In genomic region chr11:126498281-126498680, GRCh38 we compare ENCODE assay signal across 30 cellular contexts.
"Had no signal": no experiment of that assay in that cellular context is flagged by ENCODE, and none has a peak within 500 bp of the region (broad histone marks: within the 10 kb centered on the region; RNA-seq: fewer than 3 reads in every experiment).

No MANE protein-coding gene starts in this region.

- H3K4me3 ChIP-seq: coronary artery, dorsolateral prefrontal cortex, esophagus squamous epithelium had no signal

- DNase-seq: activated B cell treated with CpG ODN at 0.5 μM for 24 hours; activated CD4-positive, alpha-beta T cell treated with anti-CD3 and anti-CD28 coated beads for 48 hours; activated CD4-positive, alpha-beta T cell treated with anti-CD3 and anti-CD28 coated beads, Interleukin-2, amount 50 U/mL, for 1 hour; activated CD4-positive, alpha-beta T cell treated with anti-CD3 and anti-CD28 coated beads, Interleukin-2, amount 50 U/mL, for 48 hours; activated CD8-positive, alpha-beta memory T cell treated with anti-CD3 and anti-CD28 coated beads for 24 hours; activated CD8-positive, alpha-beta T cell treated with anti-CD3 and anti-CD28 coated beads for 36 hours; activated naive CD4-positive, alpha-beta T cell treated with anti-CD3 and anti-CD28 coated beads for 36 hours; activated T-cell treated with anti-CD3 and anti-CD28 coated beads, Interleukin-2, amount 50 U/mL, for 1 hour; activated T-cell treated with anti-CD3 and anti-CD28 coated beads, Interleukin-2, amount 50 U/mL, for 48 hours; amniotic stem cell; anterior cingulate cortex; brain microvascular endothelial cell; effector memory CD4-positive, alpha-beta T cell; esophagus squamous epithelium; foreskin melanocyte; T-helper 1 cell; T-helper 17 cell; T1000; WERI-Rb-1 had no signal

- FAIRE-seq: astrocyte, endothelial cell of umbilical vein had no signal

- H3K4me3 Mint-ChIP-seq: activated B cell treated with CpG ODN at 0.5 μM for 24 hours; activated CD8-positive, alpha-beta T cell treated with anti-CD3 and anti-CD28 coated beads for 36 hours; activated naive CD4-positive, alpha-beta T cell treated with anti-CD3 and anti-CD28 coated beads for 36 hours; activated naive CD8-positive, alpha-beta T cell; activated T-helper 1 cell treated with anti-CD3 and anti-CD28 coated beads, Interleukin-12 subunit alpha, Interleukin-12 subunit beta, Interleukin-2, Interleukin-4 antibody, amounts not matched to agents 30 ng/mL and 10 ng/mL and 1 ng/mL, durations not matched to agents 14 hours and 24 hours and 36 hours; central memory CD8-positive, alpha-beta T cell; dendritic cell treated with granulocyte-macrophage colony-stimulating factor and Interleukin-4, amounts not matched to agents 40 ng/mL and 50 ng/mL, for 4 days; T-helper 17 cell; T-helper 2 cell treated with Interferon-gamma antibody and Interleukin-4, amounts not matched to agents 5 μg/mL and 100 μg/mL, for 36 hours had no signal

- H3K4me1 Mint-ChIP-seq: activated B cell treated with CpG ODN at 0.5 μM for 24 hours; central memory CD8-positive, alpha-beta T cell had no signal

- H3K36me3 ChIP-seq: brain microvascular endothelial cell, esophagus squamous epithelium, WERI-Rb-1 had no signal

- H3K36me3 Mint-ChIP-seq: activated naive CD8-positive, alpha-beta T cell had no signal

- H3K27ac ChIP-seq: brain microvascular endothelial cell, coronary artery, dorsolateral prefrontal cortex, epithelial cell of prostate, esophagus squamous epithelium, WERI-Rb-1 had no signal

- H3K9me3 ChIP-seq: esophagus squamous epithelium had no signal

- H3K27me3 ChIP-seq: dorsolateral prefrontal cortex had no signal

- H3K9me3 Mint-ChIP-seq: activated B cell treated with CpG ODN at 0.5 μM for 24 hours; activated CD8-positive, alpha-beta T cell treated with anti-CD3 and anti-CD28 coated beads for 36 hours; activated naive CD4-positive, alpha-beta T cell treated with anti-CD3 and anti-CD28 coated beads for 36 hours; activated T-helper 1 cell treated with anti-CD3 and anti-CD28 coated beads, Interleukin-12 subunit alpha, Interleukin-12 subunit beta, Interleukin-2, Interleukin-4 antibody, amounts not matched to agents 30 ng/mL and 10 ng/mL and 1 ng/mL, durations not matched to agents 14 hours and 24 hours and 36 hours; activated T-helper 2 cell treated with anti-CD3 and anti-CD28 coated beads, Interferon-gamma antibody, Interleukin-2, Interleukin-4, amounts not matched to agents 10 μg/mL and 5 μg/mL and 100 μg/mL, durations not matched to agents 14 hours and 24 hours and 36 hours; central memory CD8-positive, alpha-beta T cell; dendritic cell treated with granulocyte-macrophage colony-stimulating factor and Interleukin-4, amounts not matched to agents 40 ng/mL and 50 ng/mL, for 4 days; T-helper 2 cell treated with Interferon-gamma antibody and Interleukin-4, amounts not matched to agents 5 μg/mL and 100 μg/mL, for 36 hours had no signal

- H3K27ac Mint-ChIP-seq: activated B cell treated with CpG ODN at 0.5 μM for 24 hours; activated CD8-positive, alpha-beta T cell treated with anti-CD3 and anti-CD28 coated beads for 36 hours; activated naive CD4-positive, alpha-beta T cell treated with anti-CD3 and anti-CD28 coated beads for 36 hours; activated naive CD8-positive, alpha-beta T cell; activated T-helper 1 cell treated with anti-CD3 and anti-CD28 coated beads, Interleukin-12 subunit alpha, Interleukin-12 subunit beta, Interleukin-2, Interleukin-4 antibody, amounts not matched to agents 30 ng/mL and 10 ng/mL and 1 ng/mL, durations not matched to agents 14 hours and 24 hours and 36 hours; activated T-helper 2 cell treated with anti-CD3 and anti-CD28 coated beads, Interferon-gamma antibody, Interleukin-2, Interleukin-4, amounts not matched to agents 10 μg/mL and 5 μg/mL and 100 μg/mL, durations not matched to agents 14 hours and 24 hours and 36 hours; dendritic cell treated with granulocyte-macrophage colony-stimulating factor and Interleukin-4, amounts not matched to agents 40 ng/mL and 50 ng/mL, for 4 days; T-helper 17 cell; T-helper 2 cell treated with Interferon-gamma antibody and Interleukin-4, amounts not matched to agents 5 μg/mL and 100 μg/mL, for 36 hours had no signal
